In the genomic region with DNA sequence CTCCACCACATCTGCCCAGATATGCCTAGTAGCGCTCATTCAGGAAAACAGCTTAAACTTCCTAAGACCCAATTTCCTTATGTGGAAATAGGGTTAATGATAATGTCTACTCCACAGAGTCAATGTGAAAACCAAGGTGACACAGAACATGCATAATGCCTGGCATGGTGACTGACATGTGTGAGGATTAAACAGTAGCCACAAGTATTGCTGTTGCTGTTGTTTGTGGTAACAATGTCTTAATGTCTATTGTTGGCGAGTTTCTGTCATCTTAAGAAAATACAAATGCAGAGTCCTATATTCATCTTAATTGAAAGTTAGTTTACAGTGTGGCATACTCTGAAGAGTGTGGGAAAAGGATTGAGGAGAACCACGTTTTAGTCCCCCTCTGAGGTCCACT, we compare ENCODE assay signal across 14 cellular contexts.
DNase-seq lines count a peak whose midpoint lies in the region; ATAC-seq and TF ChIP-seq lines count a peak whose summit lies in the region.
"Had no signal": no experiment of that assay in that cellular context is flagged by ENCODE, and none has a peak within 500 bp of the region (broad histone marks: within the 10 kb centered on the region; RNA-seq: fewer than 3 reads in every experiment).

No MANE protein-coding gene starts in this region.

- H3K27me3 Mint-ChIP-seq in nephron progenitor cell (ENCODE audit: low read depth, poor library complexity): no peaks in the 10 kb centered on the region

- no peak for TF ChIP-seq CTCF in nephron progenitor cell (IDR thresholded peaks at IDR 0.05)

- H3K36me3 Mint-ChIP-seq in nephron progenitor cell (ENCODE audit: low read depth): no peaks in the 10 kb centered on the region
- H3K36me3 Mint-ChIP-seq: CD8-positive, alpha-beta T cell had no signal

- no peak overlapping the region for H3K27ac Mint-ChIP-seq in nephron progenitor cell
- H3K27ac Mint-ChIP-seq: B cell; CD4-positive, alpha-beta T cell; CD8-positive, alpha-beta T cell had no signal

- DNase-seq in NCI-H2029 treated with DMSO at 0.1 percent for 48 hours (lab: John Stamatoyannopoulos, UW) (peak; percentile 54), NCI-H2029 (lab: John Stamatoyannopoulos, UW) (no peak), renal cortical epithelial cell (ENCODE audit: low read depth) (peak; percentile 6), nephron progenitor cell (no peak)
- DNase-seq: AML-193; Caco-2; Calu3; CD4-positive, alpha-beta T cell; CD8-positive, alpha-beta T cell; DMS79 treated with DMSO at 0.1 percent for 48 hours; GF-D8 had no signal

- no peak for ATAC-seq in HG03571 (IDR thresholded peaks at IDR 0.05; ENCODE audit: unreplicated experiment)
- ATAC-seq: A549; CD8-positive, alpha-beta T cell had no signal

- H3K4me1 Mint-ChIP-seq in nephron progenitor cell: peaks cover 4% of the 10 kb centered on the region
- H3K4me1 Mint-ChIP-seq: B cell had no signal

- peaks cover 6% of the 10 kb centered on the region for H3K9me3 Mint-ChIP-seq in nephron progenitor cell
- H3K9me3 Mint-ChIP-seq: CD4-positive, alpha-beta T cell; CD8-positive, alpha-beta T cell had no signal

- no peak overlapping the region for H3K4me3 Mint-ChIP-seq in nephron progenitor cell
- H3K4me3 Mint-ChIP-seq: B cell; CD4-positive, alpha-beta T cell; CD8-positive, alpha-beta T cell had no signal

Comparison
In these comparisons a context has a peak if more than half of its experiments do, and no peak if none do; other contexts are left out.
1. DNase-seq: peak in NCI-H2029 treated with DMSO at 0.1 percent for 48 hours (single experiment) and renal cortical epithelial cell (single experiment); none in NCI-H2029 (single experiment) and nephron progenitor cell (single experiment).